8 cellular contexts compared by ENCODE assay signal in the genomic region with DNA sequence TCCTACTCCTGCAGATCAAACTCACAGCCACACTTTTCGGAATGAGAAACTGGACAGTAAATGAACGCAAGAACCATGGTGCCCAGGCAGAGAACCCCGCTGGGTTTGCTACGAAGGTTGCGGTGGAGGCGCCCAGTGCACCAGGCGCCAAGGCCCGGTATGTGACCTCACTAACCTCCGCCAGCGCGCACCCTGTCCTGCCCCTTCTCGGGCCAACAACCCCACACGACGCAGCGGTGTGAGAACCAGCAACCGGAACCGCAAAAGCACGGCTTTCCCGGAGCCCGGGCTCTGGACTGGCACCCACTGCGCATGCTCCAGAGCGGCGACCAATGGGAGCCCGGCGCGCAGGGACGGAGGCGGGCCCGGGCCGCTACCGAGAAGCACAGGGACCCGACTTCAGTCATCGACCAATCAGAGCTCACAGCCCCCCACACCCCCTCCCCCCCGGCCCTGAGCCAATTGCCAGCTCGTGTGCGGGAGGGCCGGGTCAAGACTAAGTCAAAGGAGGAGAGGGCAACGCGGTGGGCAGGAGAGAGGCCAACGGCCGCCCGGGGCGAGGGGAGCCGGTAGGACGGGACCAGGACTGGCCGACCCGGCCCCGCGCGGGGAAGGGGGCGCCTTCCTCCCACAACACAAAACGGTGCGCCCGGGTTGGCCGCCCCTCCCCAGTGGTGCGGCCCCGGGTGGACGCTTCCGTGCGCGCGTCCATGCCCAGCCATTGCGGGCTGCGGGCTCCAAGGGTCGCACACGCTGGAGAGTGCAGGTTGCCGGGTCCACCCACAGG. TPM values are rescaled to one million over a fixed set of nuclear protein-coding genes. Genes with fewer than 3 reads are reported as not detected.
DNase-seq lines count a peak whose midpoint lies in the region; TF ChIP-seq lines count a peak whose summit lies in the region.

No MANE protein-coding gene starts in this region.

- peak overlapping the region; percentile 74 for H3K4me2 ChIP-seq in MM.1S (ENCODE audit: low read depth, low read length)

- H3K27ac Mint-ChIP-seq in neural crest cell (ENCODE audit: unreplicated experiment), result peak overlapping the region; percentile 91

- no peaks in the 10 kb centered on the region for H3K9me3 Mint-ChIP-seq in neural crest cell

- no peaks in the 10 kb centered on the region for H3K9me3 ChIP-seq in MM.1S (replicated peaks; ENCODE audit: insufficient read depth, low read length)
- no peaks in the 10 kb centered on the region for H3K9me3 ChIP-seq in stomach

- TF ChIP-seq EP300 in stomach (IDR thresholded peaks at IDR 0.05), result no peak

- intact Hi-C loops in stomach (cut with DNase I; ENCODE audit: low total_unique reads), result no loop called here

- H3K27me3 ChIP-seq in MM.1S (replicated peaks; ENCODE audit: insufficient read depth, low read length) (no peaks in the 10 kb centered on the region), stomach (no peaks in the 10 kb centered on the region)

- H3K27ac ChIP-seq in MM.1S (ENCODE audit: low read length) (peak overlapping the region; percentile 66), stomach (peak overlapping the region; percentile 86 to 94 (median 88))

- no peaks in the 10 kb centered on the region for H3F3A ChIP-seq in MM.1S (ENCODE audit: insufficient read depth, low read length)

- H3K36me3 Mint-ChIP-seq in neural crest cell (ENCODE audit: low read depth), result no peaks in the 10 kb centered on the region

- H3K4me1 ChIP-seq in MM.1S (ENCODE audit: low read length), result no peaks in the 10 kb centered on the region
- H3K4me1 ChIP-seq in stomach, result peaks cover 0 to 17% (median 7%) of the 10 kb centered on the region in 4 donors

- H3K4me3 ChIP-seq in MM.1S (ENCODE audit: low read length) (peak overlapping the region; percentile 83), stomach (peak overlapping the region; percentile 59 to 71 (median 66))

- H2AFZ ChIP-seq in MM.1S (ENCODE audit: low read length), result peak overlapping the region; percentile 64

- TF ChIP-seq POLR2A in stomach (IDR thresholded peaks at IDR 0.05), result peak in 1 of 4 donors; percentile 43

- H3K27me3 Mint-ChIP-seq in neural crest cell (ENCODE audit: low read depth), result no peaks in the 10 kb centered on the region

- H3K4me1 Mint-ChIP-seq in neural crest cell, result peaks cover 25% of the 10 kb centered on the region

- DNase-seq in G401 (ENCODE audit: low spot score) (peak; percentile 91), HCEC 1CT (peak; percentile 76), MM.1S (peak; percentile 88), SHP77 (lab: John Stamatoyannopoulos, UW) (peak; percentile 80 to 86), activated gamma-delta T cell (lab: John Stamatoyannopoulos, UW) (peak; percentile 82), fibroblast of the conjunctiva (ENCODE audit: low read depth) (peak; percentile 73), neural crest cell (ENCODE audit: low read depth, low spot score) (peak; percentile 74), stomach (peak; percentile 91)

- H4K20me1 ChIP-seq in MM.1S (ENCODE audit: insufficient read depth, low read length), result no peaks in the 10 kb centered on the region

- 1 to 51% (median 27%) methylated on average over 41 to 67 of the region's 67 CpGs; no CpG with 5 or more reads in 1 of the 5 donors for WGBS in stomach, 5 donors

- in situ Hi-C loops in G401 (cut with HindIII; ENCODE audit: low sequenced_read_pairs), result no loop called here

- peak overlapping the region; percentile 77 for H3K9ac ChIP-seq in MM.1S (ENCODE audit: low read length)

- no peaks in the 10 kb centered on the region; the same call in 1 of the 2 replicates for H3K79me2 ChIP-seq in MM.1S (ENCODE audit: low read length)

- H3K36me3 ChIP-seq in MM.1S (replicated peaks; ENCODE audit: insufficient read depth, low read length), result no peaks in the 10 kb centered on the region
- H3K36me3 ChIP-seq in stomach, result no peaks in the 10 kb centered on the region

- TF ChIP-seq CTCF in MM.1S (IDR thresholded peaks at IDR 0.05; ENCODE audit: low read length) (no peak), neural crest cell (conservative IDR thresholded peaks at IDR 0.05) (no peak), stomach (IDR thresholded peaks at IDR 0.05) (no peak)

- peak overlapping the region; percentile 97 for H3K4me3 Mint-ChIP-seq in neural crest cell

- no peaks in the 10 kb centered on the region for H3K9me2 ChIP-seq in MM.1S (replicated peaks; ENCODE audit: insufficient read depth, low read length)

RNA-seq across cellular contexts. Expression of gene WAS, which starts 7.3 kb away (rescaled TPM):
- total RNA-seq in G401 (2014; rRNA removed; shearing (Covaris generic)), result not detected in 2 replicates
- total RNA-seq in neural crest cell (0.64 and 0.70 TPM in 2 replicates), stomach (1 to 10 TPM; 2.3 to 8.4 (median 4.1) TPM)
- 1 to 10 TPM; 3.7 to 6.2 (median 4.9) TPM for polyA plus RNA-seq in stomach

RNA-seq across cellular contexts. Expression of gene SUV39H1, which starts 20.2 kb away (rescaled TPM):
- 9.5 and 13.3 TPM in 2 replicates for total RNA-seq in G401 (2014; rRNA removed; shearing (Covaris generic))
- total RNA-seq in neural crest cell (20.4 and 20.8 TPM in 2 replicates), stomach (1 to 10 TPM; 1.8 to 5.5 (median 4.5) TPM)
- polyA plus RNA-seq in stomach, result 1 to 10 TPM; 3.4 to 4.7 (median 3.7) TPM

Comparison
In these comparisons a context has a peak if more than half of its experiments do, and no peak if none do; other contexts are left out.
1. Peak in every context shown above with its lines: DNase-seq, H3K4me3 ChIP-seq and H3K27ac ChIP-seq.